Comparison of ENCODE assay signal across 8 cellular contexts in the genomic region with DNA sequence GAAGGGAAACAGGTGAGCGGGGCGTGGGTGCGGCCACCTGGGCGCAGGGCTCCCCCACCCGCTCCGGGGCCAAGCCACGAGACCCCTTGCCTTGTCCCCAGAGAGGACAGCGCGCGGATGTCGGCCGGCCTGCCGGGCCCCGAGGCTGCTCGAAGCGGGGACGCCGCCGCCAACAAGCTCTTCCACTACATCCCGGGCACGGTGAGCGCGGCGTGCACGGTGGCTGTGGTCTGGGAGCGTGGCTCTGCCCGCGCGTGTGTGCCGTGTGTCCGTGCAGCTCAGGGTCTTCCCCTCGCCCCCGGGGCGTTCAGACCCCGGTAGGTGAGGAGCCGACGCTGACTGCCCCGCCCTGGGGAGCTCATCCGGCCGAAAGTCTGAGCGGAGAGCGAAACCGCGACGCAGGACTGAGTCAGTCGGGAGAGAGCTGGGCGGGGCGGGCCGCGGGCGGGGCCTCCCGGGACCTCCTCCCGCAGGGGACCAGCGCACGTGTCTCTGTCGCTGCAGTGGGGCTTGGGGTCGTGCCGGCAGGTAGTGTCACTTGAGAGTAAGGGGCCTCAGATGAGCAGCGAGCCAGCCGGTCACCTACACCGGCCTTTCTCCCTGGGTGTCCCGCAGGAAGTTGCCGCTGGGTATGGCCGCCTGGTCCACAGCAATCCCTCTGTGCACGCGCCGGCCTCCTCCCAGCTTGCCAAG. TPM values are rescaled to one million over a fixed set of nuclear protein-coding genes. Genes with fewer than 3 reads are reported as not detected.
A peak's percentile ranks its signal among the peaks of the same experiment; 100 is the strongest.
DNase-seq lines count a peak whose midpoint lies in the region; ATAC-seq and TF ChIP-seq lines count a peak whose summit lies in the region.

No MANE protein-coding gene starts in this region.

- peak; percentile 70 for DNase-seq in RPMI7951 (ENCODE audit: low read depth)
- DNase-seq in activated naive CD4-positive, alpha-beta T cell treated with Interleukin-2 at 50 U/mL for 16 hours, result peak; percentile 86
- peak; percentile 91 for DNase-seq in cardiac septum (ENCODE audit: low spot score)
- peak; percentile 45 to 66 for DNase-seq in uterus
- DNase-seq in SHP77 treated with DMSO at 0.1 percent for 48 hours (lab: John Stamatoyannopoulos, UW), result no peak

- TF ChIP-seq POLR2A in uterus (IDR thresholded peaks at IDR 0.05), result no peak

- H3K4me1 ChIP-seq in rectal smooth muscle tissue (ENCODE audit: control insufficient read depth, insufficient read depth, low read length), result no peaks in the 10 kb centered on the region
- peaks cover 0 to 7% of the 10 kb centered on the region in 2 donors for H3K4me1 ChIP-seq in uterus

- H3K27me3 ChIP-seq in rectal smooth muscle tissue (ENCODE audit: control insufficient read depth, insufficient read depth, low read length) (peaks cover 20% of the 10 kb centered on the region), uterus (peaks cover 10 to 14% of the 10 kb centered on the region in 2 donors)

- no peaks in the 10 kb centered on the region for H3K9me3 ChIP-seq in uterus

- H3K4me3 ChIP-seq in rectal smooth muscle tissue (ENCODE audit: low read length) (peak overlapping the region; percentile 78), uterus (peak overlapping the region; percentile 38 to 45)

- H3K9ac ChIP-seq in rectal smooth muscle tissue (ENCODE audit: low read length), result no peak overlapping the region

- no peaks in the 10 kb centered on the region for H3K36me3 ChIP-seq in rectal smooth muscle tissue (ENCODE audit: control insufficient read depth, insufficient read depth, low read length)
- H3K36me3 ChIP-seq in uterus, result no peaks in the 10 kb centered on the region

- ATAC-seq in GM18502 (IDR thresholded peaks at IDR 0.05; ENCODE audit: poor library complexity, unreplicated experiment) (peak; percentile 70), HG02885 (IDR thresholded peaks at IDR 0.05; ENCODE audit: poor library complexity, unreplicated experiment) (peak; percentile 69)

- H3K27ac ChIP-seq in rectal smooth muscle tissue (ENCODE audit: low read depth, low read length) (no peak overlapping the region), uterus (peak overlapping the region in 1 of 2 donors; percentile 8)

- intact Hi-C loops in cardiac septum (cut with DNase I), result no loop called here
- intact Hi-C loops in uterus (cut with DNase I; ENCODE audit: low total_unique reads), result no loop called here

- no peak for TF ChIP-seq CTCF in uterus (IDR thresholded peaks at IDR 0.05)

RNA-seq across cellular contexts. Expression of a gene that starts 0.5 kb away (rescaled TPM):
- total RNA-seq in RPMI7951 (2014; rRNA removed; shearing (Covaris generic)), result 0.60 and 0.88 TPM in 2 replicates
- total RNA-seq in cardiac septum (not detected), uterus (1 to 10 TPM in 1 of 4 donors, not detected in 3; 1.1 TPM)

RNA-seq across cellular contexts. Expression of a gene that starts 6.4 kb away (rescaled TPM):
- total RNA-seq in RPMI7951 (2014; rRNA removed; shearing (Covaris generic)), result 5.0 and 5.4 TPM in 2 replicates
- total RNA-seq in cardiac septum (4.8 TPM), uterus (10 to 100 TPM in 2 of 4 donors, 1 to 10 TPM in 2; 1.8 to 15.3 (median 9.6) TPM)

RNA-seq across cellular contexts. Expression of a gene that starts 7.7 kb away (rescaled TPM):
- total RNA-seq in RPMI7951 (2014; rRNA removed; shearing (Covaris generic)), result 68.1 and 71.6 TPM in 2 replicates
- 39.0 TPM for total RNA-seq in cardiac septum
- 10 to 100 TPM; 21.8 to 58.8 (median 37.5) TPM for total RNA-seq in uterus

RNA-seq across cellular contexts. Expression of a gene that starts 15.1 kb away (rescaled TPM):
- total RNA-seq in RPMI7951 (2014; rRNA removed; shearing (Covaris generic)), result 0.12 TPM in 1 of 2 replicates, not detected in the other
- total RNA-seq in cardiac septum (50.1 TPM), uterus (1 to 10 TPM in 1 of 4 donors, not detected in 3; 2.3 TPM)

RNA-seq across cellular contexts. Expression of a gene that starts 33.1 kb away (rescaled TPM):
- 0.39 and 0.48 TPM in 2 replicates for total RNA-seq in RPMI7951 (2014; rRNA removed; shearing (Covaris generic))
- total RNA-seq in cardiac septum (56.5 TPM), uterus (10 to 100 TPM; 19.6 to 41.0 (median 36.3) TPM)
